Comparison of ENCODE assay signal across 7 cellular contexts in genomic region chr2:50492452-50492851, GRCh38.
A peak's percentile ranks its signal among the peaks of the same experiment; 100 is the strongest.
DNase-seq lines count a peak whose midpoint lies in the region; ATAC-seq lines count a peak whose summit lies in the region.

No MANE protein-coding gene starts in this region.

- peaks cover 10% of the 10 kb centered on the region for H3K4me1 Mint-ChIP-seq in activated CD8-positive, alpha-beta T cell treated with anti-CD3 and anti-CD28 coated beads, Interleukin-2, amount 10 ng/mL, durations not matched to agents 7 days and 5 days (ENCODE audit: low read depth)

- H3K9me3 Mint-ChIP-seq in activated CD8-positive, alpha-beta T cell treated with anti-CD3 and anti-CD28 coated beads, Interleukin-2, amount 10 ng/mL, durations not matched to agents 7 days and 5 days (ENCODE audit: insufficient read depth), result no peaks in the 10 kb centered on the region

- no peaks in the 10 kb centered on the region for H3K36me3 Mint-ChIP-seq in activated CD8-positive, alpha-beta T cell treated with anti-CD3 and anti-CD28 coated beads, Interleukin-2, amount 10 ng/mL, durations not matched to agents 7 days and 5 days (ENCODE audit: low read depth)

- no peak overlapping the region for H3K4me3 Mint-ChIP-seq in activated CD8-positive, alpha-beta T cell treated with anti-CD3 and anti-CD28 coated beads, Interleukin-2, amount 10 ng/mL, durations not matched to agents 7 days and 5 days

- CTCF ChIA-PET in activated CD8-positive, alpha-beta T cell treated with anti-CD3 and anti-CD28 coated beads, Interleukin-2, amount 10 ng/mL, durations not matched to agents 7 days and 5 days (lab: Charles Lee), result interaction anchor here (0.8 to 2.0 kb wide), 7 partner anchors 12 to 1546 kb away, joined by 3 to 9 read pairs (median 5); no protein-coding TSS in a partner anchor

- ATAC-seq in GM19452 (IDR thresholded peaks at IDR 0.05; ENCODE audit: unreplicated experiment), result peak; percentile 82
- peak; percentile 90 for ATAC-seq in HG03432 (IDR thresholded peaks at IDR 0.05; ENCODE audit: unreplicated experiment)
- peak; percentile 67 for ATAC-seq in activated CD8-positive, alpha-beta T cell treated with anti-CD3 and anti-CD28 coated beads, Interleukin-2, amount 10 ng/mL, durations not matched to agents 7 days and 5 days

- POLR2A ChIA-PET in activated CD8-positive, alpha-beta T cell treated with anti-CD3 and anti-CD28 coated beads, Interleukin-2, amount 10 ng/mL, durations not matched to agents 7 days and 5 days (lab: Charles Lee), result no interaction called here

- no peak overlapping the region for H3K27ac Mint-ChIP-seq in activated CD8-positive, alpha-beta T cell treated with anti-CD3 and anti-CD28 coated beads, Interleukin-2, amount 10 ng/mL, durations not matched to agents 7 days and 5 days

- DNase-seq in EL (peak; percentile 36), NCI-H226 (peak; percentile 2), glomerular visceral epithelial cell (ENCODE audit: extremely low spot score) (peak; percentile 52), pulmonary artery endothelial cell (ENCODE audit: low read depth, low spot score) (peak; percentile 17)
- peak; percentile 43 for DNase-seq in activated CD8-positive, alpha-beta T cell treated with anti-CD3 and anti-CD28 coated beads, Interleukin-2, amount 10 ng/mL, durations not matched to agents 7 days and 5 days

- no peaks in the 10 kb centered on the region for H3K27me3 Mint-ChIP-seq in activated CD8-positive, alpha-beta T cell treated with anti-CD3 and anti-CD28 coated beads, Interleukin-2, amount 10 ng/mL, durations not matched to agents 7 days and 5 days (ENCODE audit: low read depth)

Comparison
In these comparisons a context has a peak if more than half of its experiments do, and no peak if none do; other contexts are left out.
1. Peak in every context shown above with its lines: DNase-seq and ATAC-seq.
2. DNase-seq: peak in every context shown above with its lines; median percentile 52 in glomerular visceral epithelial cell; 43 in activated CD8-positive, alpha-beta T cell treated with anti-CD3 and anti-CD28 coated beads, Interleukin-2, amount 10 ng/mL, durations not matched to agents 7 days and 5 days; 36 in EL; 17 in pulmonary artery endothelial cell; 2 in NCI-H226.